ENCODE assay signal across 19 cellular contexts in the genomic region with DNA sequence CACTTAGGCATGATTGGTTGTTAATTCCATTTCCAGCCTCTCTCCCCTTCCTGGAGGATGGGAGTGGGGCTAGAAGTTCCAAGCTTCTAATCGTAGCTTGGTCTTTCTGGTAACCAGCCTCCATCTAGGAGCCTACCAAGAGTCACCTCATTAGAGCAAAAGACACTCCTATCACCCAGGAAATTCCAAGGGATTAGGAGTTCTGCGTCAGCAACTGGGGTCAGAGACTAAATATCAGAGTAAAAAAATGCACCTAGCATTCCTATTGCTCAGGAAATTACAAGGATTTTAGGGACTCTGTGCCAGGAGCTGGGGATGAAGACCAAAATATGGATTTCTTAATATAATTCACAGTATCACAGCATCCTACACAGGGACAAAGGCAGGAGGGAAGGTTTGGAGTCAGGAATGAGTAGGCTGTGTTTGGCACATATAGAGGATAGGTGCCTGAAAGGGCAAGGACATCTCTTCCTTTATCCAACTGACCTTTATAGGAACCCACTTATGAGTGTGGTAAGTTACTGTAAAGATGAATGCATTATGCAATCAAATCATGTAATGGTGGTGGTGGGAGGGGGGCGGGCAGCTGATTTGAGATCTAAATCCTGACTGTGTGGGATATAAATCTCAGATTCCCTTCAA. TPM values are rescaled to one million over a fixed set of nuclear protein-coding genes. Genes with fewer than 3 reads are reported as not detected.
DNase-seq lines count a peak whose midpoint lies in the region; ATAC-seq and TF ChIP-seq lines count a peak whose summit lies in the region.
"Had no signal": no experiment of that assay in that cellular context is flagged by ENCODE, and none has a peak within 500 bp of the region (broad histone marks: within the 10 kb centered on the region; RNA-seq: fewer than 3 reads in every experiment).

No MANE protein-coding gene starts in this region.

- no peaks in the 10 kb centered on the region for H3K36me3 Mint-ChIP-seq in activated naive CD8-positive, alpha-beta T cell treated with anti-CD3 and anti-CD28 coated beads for 36 hours
- H3K36me3 Mint-ChIP-seq: activated CD8-positive, alpha-beta memory T cell treated with anti-CD3 and anti-CD28 coated beads, Interleukin-2, amount 10 ng/mL, durations not matched to agents 7 days and 5 days; CD4-positive, alpha-beta memory T cell had no signal

- peak; percentile 17 for DNase-seq in GM04503 (ENCODE audit: low read depth)
- no peak for DNase-seq in epithelial cell of prostate (ENCODE audit: low read depth, low spot score)
- no peak for DNase-seq in activated T-cell treated with anti-CD3 and anti-CD28 coated beads for 4 hours
- DNase-seq in activated naive CD8-positive, alpha-beta T cell treated with anti-CD3 and anti-CD28 coated beads for 36 hours: no peak
- no peak for DNase-seq in cerebellar nuclear complex (lab: John Stamatoyannopoulos, UW)
- DNase-seq: activated CD4-positive, CD25-positive, alpha-beta regulatory T cell treated with anti-CD3 and anti-CD28 coated beads, Interleukin-2, amount 50 U/mL, for 72 hours; activated CD8-positive, alpha-beta memory T cell treated with anti-CD3 and anti-CD28 coated beads, Interleukin-2, amount 10 ng/mL, durations not matched to agents 7 days and 5 days; CD4-positive, alpha-beta memory T cell; DND-41; MM.1S; NCI-H1930; NCI-H510A treated with DMSO at 0.1 percent for 48 hours; ovary; SIG-M5; thyroid gland had no signal

- ATAC-seq in GM19324 (IDR thresholded peaks at IDR 0.05; ENCODE audit: low FRiP score, unreplicated experiment): no peak
- ATAC-seq: activated CD8-positive, alpha-beta memory T cell treated with anti-CD3 and anti-CD28 coated beads, Interleukin-2, amount 10 ng/mL, durations not matched to agents 7 days and 5 days had no signal

- H3K9me3 Mint-ChIP-seq in activated naive CD8-positive, alpha-beta T cell treated with anti-CD3 and anti-CD28 coated beads for 36 hours: peaks cover 2% of the 10 kb centered on the region

- H3K27me3 Mint-ChIP-seq in activated naive CD8-positive, alpha-beta T cell treated with anti-CD3 and anti-CD28 coated beads for 36 hours: peaks cover 3% of the 10 kb centered on the region
- H3K27me3 Mint-ChIP-seq: activated CD8-positive, alpha-beta memory T cell treated with anti-CD3 and anti-CD28 coated beads, Interleukin-2, amount 10 ng/mL, durations not matched to agents 7 days and 5 days had no signal

- H3K79me2 ChIP-seq in OCI-LY3 (ENCODE audit: low read length): no peaks in the 10 kb centered on the region

- no peak overlapping the region for H3K4me3 Mint-ChIP-seq in activated naive CD8-positive, alpha-beta T cell treated with anti-CD3 and anti-CD28 coated beads for 36 hours
- H3K4me3 Mint-ChIP-seq: activated CD8-positive, alpha-beta memory T cell treated with anti-CD3 and anti-CD28 coated beads, Interleukin-2, amount 10 ng/mL, durations not matched to agents 7 days and 5 days had no signal

- H3K36me3 ChIP-seq in OCI-LY3 (replicated peaks; ENCODE audit: low read depth, low read length): peaks cover 5% of the 10 kb centered on the region
- H3K36me3 ChIP-seq: ovary, thyroid gland had no signal

- no peaks in the 10 kb centered on the region; the same call in 1 of the 2 replicates for H3K9me3 ChIP-seq in OCI-LY3 (ENCODE audit: insufficient read depth, low read length)
- H3K9me3 ChIP-seq: ovary, thyroid gland had no signal

- TF ChIP-seq CTCF in OCI-LY3 (IDR thresholded peaks at IDR 0.05; ENCODE audit: low read depth, low read length): no peak

- H3K4me1 ChIP-seq in OCI-LY3 (ENCODE audit: low read length): peaks cover 26% of the 10 kb centered on the region

- H3K9ac ChIP-seq in OCI-LY3 (ENCODE audit: low read length): no peak overlapping the region

- no peak overlapping the region for H2AFZ ChIP-seq in OCI-LY3 (ENCODE audit: low read depth, low read length)

- no peak overlapping the region for H3K27ac Mint-ChIP-seq in activated naive CD8-positive, alpha-beta T cell treated with anti-CD3 and anti-CD28 coated beads for 36 hours
- H3K27ac Mint-ChIP-seq: activated CD8-positive, alpha-beta memory T cell treated with anti-CD3 and anti-CD28 coated beads, Interleukin-2, amount 10 ng/mL, durations not matched to agents 7 days and 5 days; CD4-positive, alpha-beta memory T cell had no signal

- H3K4me1 Mint-ChIP-seq in activated naive CD8-positive, alpha-beta T cell treated with anti-CD3 and anti-CD28 coated beads for 36 hours: no peaks in the 10 kb centered on the region
- H3K4me1 Mint-ChIP-seq: activated CD8-positive, alpha-beta memory T cell treated with anti-CD3 and anti-CD28 coated beads, Interleukin-2, amount 10 ng/mL, durations not matched to agents 7 days and 5 days; CD4-positive, alpha-beta memory T cell had no signal

- no peak overlapping the region for H3K4me3 ChIP-seq in OCI-LY3 (ENCODE audit: low read length)
- H3K4me3 ChIP-seq: coronary artery, lung, ovary, thyroid gland had no signal

- H3K27ac ChIP-seq in OCI-LY3 (ENCODE audit: low read length) (no peak overlapping the region), epithelial cell of prostate (peak overlapping the region; percentile 38)
- H3K27ac ChIP-seq: coronary artery, ovary, thyroid gland had no signal

- H3K4me2 ChIP-seq in OCI-LY3 (ENCODE audit: low read length): 0 out of 2 replicates have a peak overlapping the region, but pooled peaks have one; percentile 15

- H3K27me3 ChIP-seq in OCI-LY3 (ENCODE audit: low read depth, low read length): no peaks in the 10 kb centered on the region
- H3K27me3 ChIP-seq: ovary, thyroid gland had no signal

- H4K20me1 ChIP-seq in OCI-LY3 (ENCODE audit: insufficient read depth, low read length): no peaks in the 10 kb centered on the region

RNA-seq across cellular contexts. Expression of gene LIMCH1, which starts 30.5 kb away (rescaled TPM):
- not detected for total RNA-seq in activated naive CD8-positive, alpha-beta T cell treated with anti-CD3 and anti-CD28 coated beads for 36 hours
- total RNA-seq: activated CD8-positive, alpha-beta memory T cell treated with anti-CD3 and anti-CD28 coated beads, Interleukin-2, amount 10 ng/mL, durations not matched to agents 7 days and 5 days; CD4-positive, alpha-beta memory T cell had no signal
